Comparison of ENCODE assay signal across 9 cellular contexts in genomic region chr5:151094054-151094858, GRCh38. TPM values are rescaled to one million over a fixed set of nuclear protein-coding genes. Genes with fewer than 3 reads are reported as not detected.
A peak's percentile ranks its signal among the peaks of the same experiment; 100 is the strongest.
DNase-seq lines count a peak whose midpoint lies in the region; ATAC-seq and TF ChIP-seq lines count a peak whose summit lies in the region.
"Had no signal": no experiment of that assay in that cellular context is flagged by ENCODE, and none has a peak within 500 bp of the region (broad histone marks: within the 10 kb centered on the region; RNA-seq: fewer than 3 reads in every experiment).

No MANE protein-coding gene starts in this region.

- no peak for ATAC-seq in left ventricle myocardium superior
- ATAC-seq in HG03108 (IDR thresholded peaks at IDR 0.05; ENCODE audit: unreplicated experiment), result peak; percentile 67
- ATAC-seq in activated B cell treated with CpG ODN at 0.5 μM for 24 hours (ENCODE audit: low read depth), result peak; percentile 79
- no peak for ATAC-seq in gastrocnemius medialis

- H3K9me3 ChIP-seq in cardiac muscle cell (ENCODE audit: low read depth) (no peaks in the 10 kb centered on the region), gastrocnemius medialis (no peaks in the 10 kb centered on the region), A673 (ENCODE audit: low read depth, low read length, poor library complexity, severe bottlenecking) (no peaks in the 10 kb centered on the region)

- no peak for TF ChIP-seq POLR2A in gastrocnemius medialis (IDR thresholded peaks at IDR 0.05)

- BruUV-seq in A673 (replicated peaks; lab: Mats Ljungman, UMichigan), result no TSS peak

- no peak for TF ChIP-seq CTCF in cardiac muscle cell (IDR thresholded peaks at IDR 0.05; ENCODE audit: low read depth, low read length)
- no peak for TF ChIP-seq CTCF in activated B cell treated with CpG ODN at 0.5 μM for 24 hours (IDR thresholded peaks at IDR 0.05)
- TF ChIP-seq CTCF in gastrocnemius medialis (IDR thresholded peaks at IDR 0.05 in 4 of 5, conservative IDR thresholded peaks at IDR 0.05 in 1 of 5), result no peak
- no peak for TF ChIP-seq CTCF in A673 (conservative IDR thresholded peaks at IDR 0.05; ENCODE audit: low read depth, low read length)

- intact Hi-C loops in left ventricle myocardium superior (cut with micrococcal nuclease) (no loop called here), activated B cell treated with CpG ODN at 0.5 μM for 24 hours (cut with micrococcal nuclease) (loop anchor here (1.0 kb wide), 3 partner anchors 8 to 34 kb away; partner anchors contain the start of gene TNIP1), gastrocnemius medialis (cut with DNase I; ENCODE audit: low total_unique reads) (no loop called here), A673 (cut with micrococcal nuclease; ENCODE audit: unreplicated experiment) (no loop called here)

- POLR2A ChIA-PET in activated B cell treated with CpG ODN at 0.5 μM for 24 hours (lab: Charles Lee), result interaction anchor here (0.7 to 6.0 kb wide), 12 partner anchors 9 to 159 kb away, joined by 3 to 100 read pairs (median 6); partner anchors contain the start of genes GM2A and TNIP1
- POLR2A ChIA-PET in A673 (lab: Charles Lee; ENCODE audit: low non-redundant PET), result no interaction called here

- CTCF ChIA-PET in activated B cell treated with CpG ODN at 0.5 μM for 24 hours (lab: Charles Lee), result interaction anchor here (1.0 to 2.8 kb wide), 5 partner anchors 16 to 144 kb away, joined by 3 to 12 read pairs (median 9); no protein-coding TSS in a partner anchor
- CTCF ChIA-PET in A673 (lab: Charles Lee), result no interaction called here

- no peaks in the 10 kb centered on the region for H3K27me3 ChIP-seq in cardiac muscle cell
- H3K27me3 ChIP-seq in gastrocnemius medialis, result no peaks in the 10 kb centered on the region
- H3K27me3 ChIP-seq in A673 (replicated peaks; ENCODE audit: insufficient read depth, low read depth, low read length, poor library complexity), result no peaks in the 10 kb centered on the region

- peaks cover 7% of the 10 kb centered on the region for H3K36me3 Mint-ChIP-seq in activated B cell treated with CpG ODN at 0.5 μM for 24 hours (ENCODE audit: low read depth)

- peaks cover 15% of the 10 kb centered on the region for H3K4me1 ChIP-seq in cardiac muscle cell (ENCODE audit: low read depth)
- peaks cover 31 to 37% of the 10 kb centered on the region in 2 donors for H3K4me1 ChIP-seq in gastrocnemius medialis
- H3K4me1 ChIP-seq in A673 (ENCODE audit: insufficient read depth, low read length, poor library complexity, severe bottlenecking), result peaks cover 8% of the 10 kb centered on the region

- H3K4me3 ChIP-seq in cardiac muscle cell (no peak overlapping the region), gastrocnemius medialis (no peak overlapping the region), A673 (ENCODE audit: low read depth, low read length, poor library complexity, severe bottlenecking) (no peak overlapping the region)

- no peaks in the 10 kb centered on the region for H3K36me3 ChIP-seq in cardiac muscle cell
- no peaks in the 10 kb centered on the region for H3K36me3 ChIP-seq in gastrocnemius medialis
- H3K36me3 ChIP-seq in A673 (ENCODE audit: insufficient read depth, low read length, poor library complexity, severe bottlenecking), result no peaks in the 10 kb centered on the region

- H3K27me3 Mint-ChIP-seq in activated B cell treated with CpG ODN at 0.5 μM for 24 hours, result no peaks in the 10 kb centered on the region

- in situ Hi-C loops in gastrocnemius medialis (cut with MboI; ENCODE audit: low sequenced_read_pairs in 4 of 4), result loop anchor here in 1 of 4 donors (10.0 kb wide), 1 partner anchor 89 kb away; no protein-coding TSS in a partner anchor

- no peaks in the 10 kb centered on the region for H3K9me3 Mint-ChIP-seq in activated B cell treated with CpG ODN at 0.5 μM for 24 hours

- H3K4me3 Mint-ChIP-seq in activated B cell treated with CpG ODN at 0.5 μM for 24 hours, result peak overlapping the region; percentile 81

- peaks cover 79% of the 10 kb centered on the region for H3K4me1 Mint-ChIP-seq in activated B cell treated with CpG ODN at 0.5 μM for 24 hours

- DNase-seq in cardiac muscle cell (ENCODE audit: low read depth in 1 of 2, low spot score in 1 of 2) (peak in 1 of 2 donors; percentile 43), left ventricle myocardium superior (no peak), activated B cell treated with CpG ODN at 0.5 μM for 24 hours (peak; percentile 47), gastrocnemius medialis (no peak), A673 (ENCODE audit: low spot score) (no peak), medulla oblongata (ENCODE audit: extremely low spot score) (no peak)
- peak; percentile 43 for DNase-seq in effector CD4-positive, alpha-beta T cell

- H3K27ac ChIP-seq in cardiac muscle cell (peak overlapping the region; percentile 84), gastrocnemius medialis (peak overlapping the region; percentile 70 to 73 (median 72)), A673 (ENCODE audit: low read depth, low read length, poor library complexity, severe bottlenecking) (no peak overlapping the region)
- H3K27ac ChIP-seq: C4-2B had no signal

- peak overlapping the region; percentile 94 for H3K27ac Mint-ChIP-seq in activated B cell treated with CpG ODN at 0.5 μM for 24 hours

RNA-seq across cellular contexts. Expression of gene TNIP1, which starts 13.4 kb away (rescaled TPM):
- total RNA-seq in cardiac muscle cell, result 134 and 147 TPM in 2 replicates
- 94.9 and 104 TPM in 2 replicates for polyA plus RNA-seq in cardiac muscle cell
- total RNA-seq in left ventricle myocardium superior, result 137 TPM
- 506 and 512 TPM in 2 replicates for total RNA-seq in activated B cell treated with CpG ODN at 0.5 μM for 24 hours
- total RNA-seq in gastrocnemius medialis, result 100 to 1,000 TPM; 112 to 228 (median 188) TPM
- total RNA-seq in A673 (2021), result 33.3 and 37.3 TPM in 2 replicates

Comparison
In these comparisons a context has a peak if more than half of its experiments do, and no peak if none do; other contexts are left out.
1. DNase-seq: peak in activated B cell treated with CpG ODN at 0.5 μM for 24 hours (single experiment) and effector CD4-positive, alpha-beta T cell (single experiment); none in left ventricle myocardium superior (single experiment), gastrocnemius medialis (0 of 2), A673 (single experiment) and medulla oblongata (single experiment).
2. ATAC-seq: peak in HG03108 (single experiment) and activated B cell treated with CpG ODN at 0.5 μM for 24 hours (single experiment); none in left ventricle myocardium superior (single experiment) and gastrocnemius medialis (0 of 2).